9 cellular contexts compared by ENCODE assay signal in the genomic region with DNA sequence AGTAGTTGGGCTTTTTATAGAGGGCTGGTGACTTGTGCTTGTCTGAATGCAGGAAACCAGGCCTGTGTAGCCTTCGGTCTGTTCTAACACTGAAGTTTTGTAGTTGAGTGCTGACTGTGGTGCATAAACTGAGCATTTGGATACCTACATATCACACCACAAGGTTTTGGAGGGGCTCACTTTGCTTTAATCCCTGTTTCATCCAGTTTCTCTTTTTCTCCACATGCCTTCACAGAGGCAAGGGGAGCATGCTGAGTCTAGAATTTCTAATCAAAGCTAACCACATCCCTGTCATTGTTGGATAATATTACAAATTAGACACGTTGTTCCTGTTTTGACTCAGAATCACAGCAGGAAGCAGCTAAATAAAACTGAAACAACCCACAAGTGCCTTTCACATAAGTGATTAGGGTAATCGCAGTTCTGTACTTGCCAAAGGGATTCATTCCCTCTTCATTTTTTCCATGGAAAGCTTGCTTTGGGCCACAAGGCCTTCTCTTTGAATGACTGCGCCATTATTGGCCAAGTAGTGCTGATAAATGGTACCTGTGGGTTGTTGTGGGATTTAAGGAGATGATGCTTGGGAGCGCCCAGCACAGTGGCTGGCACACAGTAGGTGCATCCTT. TPM values are rescaled to one million over a fixed set of nuclear protein-coding genes. Genes with fewer than 3 reads are reported as not detected.
DNase-seq lines count a peak whose midpoint lies in the region; ATAC-seq, FAIRE-seq and TF ChIP-seq lines count a peak whose summit lies in the region.
"Had no signal": no experiment of that assay in that cellular context is flagged by ENCODE, and none has a peak within 500 bp of the region (broad histone marks: within the 10 kb centered on the region; RNA-seq: fewer than 3 reads in every experiment).

No MANE protein-coding gene starts in this region.

- TF ChIP-seq CTCF in bronchial epithelial cell (IDR thresholded peaks at IDR 0.05; ENCODE audit: insufficient read depth, low read length, severe bottlenecking) (no peak), uterus (IDR thresholded peaks at IDR 0.05) (no peak)

- TF ChIP-seq POLR2A in uterus (IDR thresholded peaks at IDR 0.05), result no peak

- H3K4me3 ChIP-seq in bronchial epithelial cell (ENCODE audit: low read depth, low read length) (no peak overlapping the region), skeletal muscle tissue (ENCODE audit: low read length in 3 of 3) (peak overlapping the region in 2 of 3 donors; percentile 2 to 17), H7 (ENCODE audit: insufficient read depth, low read depth, low read length) (no peak overlapping the region), uterus (no peak overlapping the region)

- peaks cover 5% of the 10 kb centered on the region for H3K36me3 ChIP-seq in bronchial epithelial cell (ENCODE audit: control insufficient read depth, insufficient read depth, low read length)
- peaks cover 0 to 38% (median 22%) of the 10 kb centered on the region in 3 donors for H3K36me3 ChIP-seq in skeletal muscle tissue (ENCODE audit: control insufficient read depth in 3 of 3, insufficient read depth in 3 of 3, low read length in 3 of 3)
- peaks cover 10% of the 10 kb centered on the region for H3K36me3 ChIP-seq in H7 (replicated peaks; ENCODE audit: control insufficient read depth, insufficient read depth, low read length)
- no peaks in the 10 kb centered on the region for H3K36me3 ChIP-seq in uterus

- peak; percentile 77 for DNase-seq in activated CD8-positive, alpha-beta memory T cell treated with anti-CD3 and anti-CD28 coated beads for 24 hours
- DNase-seq in activated CD8-positive, alpha-beta memory T cell treated with anti-CD3 and anti-CD28 coated beads, Interleukin-2, amount 50 U/mL, for 48 hours, result no peak
- peak; percentile 77 for DNase-seq in MV-4-11 (lab: John Stamatoyannopoulos, UW)
- DNase-seq in bronchial epithelial cell (ENCODE audit: low read depth), result peak; percentile 88
- no peak for DNase-seq in H7
- DNase-seq in uterus, result no peak
- no peak for DNase-seq in left colon

- H3K27me3 ChIP-seq in bronchial epithelial cell (ENCODE audit: control insufficient read depth, insufficient read depth, low read length), result no peaks in the 10 kb centered on the region
- no peaks in the 10 kb centered on the region for H3K27me3 ChIP-seq in skeletal muscle tissue (ENCODE audit: control insufficient read depth in 3 of 3, insufficient read depth in 3 of 3, low read length in 3 of 3)
- H3K27me3 ChIP-seq in H7 (ENCODE audit: control insufficient read depth, insufficient read depth, low read length), result no peaks in the 10 kb centered on the region
- H3K27me3 ChIP-seq in uterus, result no peaks in the 10 kb centered on the region

- no peak overlapping the region for H3K9ac ChIP-seq in skeletal muscle tissue (ENCODE audit: low read depth in 1 of 3, low read length in 3 of 3)

- intact Hi-C loops in uterus (cut with DNase I; ENCODE audit: low total_unique reads) (no loop called here), left colon (cut with DNase I, micrococcal nuclease) (no loop called here)

- no peak for ATAC-seq in left colon

- H3K27ac ChIP-seq in skeletal muscle tissue (ENCODE audit: low read depth, low read length) (no peak overlapping the region), uterus (peak overlapping the region in 1 of 2 donors; percentile 4)
- H3K27ac ChIP-seq: VCaP had no signal

- FAIRE-seq in bronchial epithelial cell (lab: Jason Lieb, UNC), result no peak

- H3K4me1 ChIP-seq in skeletal muscle tissue (ENCODE audit: control insufficient read depth in 3 of 3, insufficient read depth in 3 of 3, low read length in 3 of 3), result peaks cover 41 to 46% (median 41%) of the 10 kb centered on the region in 3 donors
- H3K4me1 ChIP-seq in uterus, result peaks cover 7 to 12% of the 10 kb centered on the region in 2 donors

- H3K9me3 ChIP-seq in skeletal muscle tissue (ENCODE audit: control insufficient read depth in 3 of 3, low read length in 3 of 3) (no peaks in the 10 kb centered on the region), uterus (no peaks in the 10 kb centered on the region)

RNA-seq across cellular contexts. Expression of a gene that starts 48.9 kb away (rescaled TPM):
- 16.0 and 25.5 TPM in 2 replicates for total RNA-seq in bronchial epithelial cell
- total RNA-seq in skeletal muscle tissue, result 44.9 TPM
- 4.3 and 6.4 TPM in 2 replicates for total RNA-seq in H7 (2014; rRNA removed; shearing (Covaris generic))
- total RNA-seq in uterus, result 100 to 1,000 TPM in 3 of 4 donors, 10 to 100 TPM in 1; 95.3 to 255 (median 211) TPM
- 10 to 100 TPM; 43.0 to 57.6 TPM for total RNA-seq in left colon

Comparison
In these comparisons a context has a peak if more than half of its experiments do, and no peak if none do; other contexts are left out.
1. DNase-seq: peak in activated CD8-positive, alpha-beta memory T cell treated with anti-CD3 and anti-CD28 coated beads for 24 hours (single experiment), MV-4-11 (single experiment) and bronchial epithelial cell (single experiment); none in activated CD8-positive, alpha-beta memory T cell treated with anti-CD3 and anti-CD28 coated beads, Interleukin-2, amount 50 U/mL, for 48 hours (single experiment), H7 (single experiment), uterus (0 of 2) and left colon (0 of 2).
2. H3K4me3 ChIP-seq: peak in skeletal muscle tissue (2 of 3); none in bronchial epithelial cell (single experiment), H7 (single experiment) and uterus (0 of 2).